ENCODE assay signal across 1 cellular context in genomic region chr19:1263198-1263597, GRCh38.
A peak's percentile ranks its signal among the peaks of the same experiment; 100 is the strongest.
TF ChIP-seq lines count a peak whose summit lies in the region.

No MANE protein-coding gene starts in this region.

TF ChIP-seq in GM12878, 131 proteins besides CTCF, POLR2A, EP300 and RAD21 (continues in another document):
- no peak for TF ChIP-seq KDM1A (IDR thresholded peaks at IDR 0.05; ENCODE audit: borderline replicate concordance)
- TF ChIP-seq SREBF1 (IDR thresholded peaks at IDR 0.05; ENCODE audit: low read length), result no peak
- no peak for TF ChIP-seq YY1 (IDR thresholded peaks at IDR 0.05; ENCODE audit: low read depth, low read length)
- no peak for TF ChIP-seq NFYA (IDR thresholded peaks at IDR 0.05; ENCODE audit: borderline replicate concordance, low read depth, low read length)
- TF ChIP-seq MEF2B (IDR thresholded peaks at IDR 0.05; ENCODE audit: partially characterized antibody, poor library complexity, severe bottlenecking), result no peak
- TF ChIP-seq CBFB (IDR thresholded peaks at IDR 0.05; ENCODE audit: low read depth), result no peak
- TF ChIP-seq ATF7 (IDR thresholded peaks at IDR 0.05; ENCODE audit: low read depth), result peak; percentile 33; the same call in 1 of the 2 replicates
- no peak for TF ChIP-seq CEBPZ (IDR thresholded peaks at IDR 0.05; ENCODE audit: low read depth, low read length)
- no peak for TF ChIP-seq EZH2 (IDR thresholded peaks at IDR 0.05; ENCODE audit: borderline replicate concordance, control insufficient read depth, low read depth, low read length)
- no peak for TF ChIP-seq ETV6 (conservative IDR thresholded peaks at IDR 0.05 in 1 of 2, IDR thresholded peaks at IDR 0.05 in 1 of 2; ENCODE audit: borderline replicate concordance in 1 of 2, low read depth in 1 of 2)
- no peak for TF ChIP-seq HDGF (IDR thresholded peaks at IDR 0.05)
- no peak for TF ChIP-seq ZBTB40 (IDR thresholded peaks at IDR 0.05; ENCODE audit: borderline replicate concordance)
- no peak for TF ChIP-seq CBX5 (IDR thresholded peaks at IDR 0.05; ENCODE audit: low read depth)
- TF ChIP-seq RUNX3 (IDR thresholded peaks at IDR 0.05; ENCODE audit: low read length), result no peak
- no peak for TF ChIP-seq SUZ12 (IDR thresholded peaks at IDR 0.05; ENCODE audit: unreplicated experiment)
- peak; percentile 12 to 59; a peak in 2 of 4 replicates for TF ChIP-seq BHLHE40 (IDR thresholded peaks at IDR 0.05; ENCODE audit: borderline replicate concordance in 1 of 2, low read depth in 2 of 2, low read length in 1 of 2)
- TF ChIP-seq SKIL (IDR thresholded peaks at IDR 0.05; ENCODE audit: low read depth, poor library complexity, severe bottlenecking), result peak; percentile 16
- TF ChIP-seq RB1 (IDR thresholded peaks at IDR 0.05; ENCODE audit: borderline replicate concordance), result no peak
- TF ChIP-seq PAX5 (IDR thresholded peaks at IDR 0.05; ENCODE audit: borderline replicate concordance, low read depth, low read length), result peak; percentile 99
- no peak for TF ChIP-seq ZSCAN29 (IDR thresholded peaks at IDR 0.05)
- no peak for TF ChIP-seq E2F8 (IDR thresholded peaks at IDR 0.05; ENCODE audit: low read depth, partially characterized antibody)
- no peak for TF ChIP-seq POLR2AphosphoS5 (IDR thresholded peaks at IDR 0.05; ENCODE audit: low read length)
- no peak; the same call in 1 of the 2 replicates for TF ChIP-seq IKZF1 (conservative IDR thresholded peaks at IDR 0.05)
- no peak for TF ChIP-seq ZBED1 (IDR thresholded peaks at IDR 0.05; ENCODE audit: borderline replicate concordance)
- no peak for TF ChIP-seq STAT1 (conservative IDR thresholded peaks at IDR 0.05)
- 0 out of 2 replicates have a peak, but pooled peaks have one; percentile 31 for TF ChIP-seq MEF2A (IDR thresholded peaks at IDR 0.05; ENCODE audit: insufficient read depth, low read depth, low read length)
- TF ChIP-seq CREM (IDR thresholded peaks at IDR 0.05; ENCODE audit: low read depth), result peak; percentile 45; the same call in 1 of the 2 replicates
- no peak for TF ChIP-seq HSF1 (IDR thresholded peaks at IDR 0.05; ENCODE audit: low read depth, low read length)
- TF ChIP-seq BACH1 (IDR thresholded peaks at IDR 0.05; ENCODE audit: borderline replicate concordance), result no peak
- no peak for TF ChIP-seq BCL3 (IDR thresholded peaks at IDR 0.05; ENCODE audit: borderline replicate concordance, insufficient read depth, low read depth, low read length, poor library complexity, severe bottlenecking)
- no peak for TF ChIP-seq EED (IDR thresholded peaks at IDR 0.05; ENCODE audit: low read depth)
- no peak for TF ChIP-seq HDAC6 (IDR thresholded peaks at IDR 0.05; ENCODE audit: unreplicated experiment)
- no peak for TF ChIP-seq NRF1 (conservative IDR thresholded peaks at IDR 0.05; ENCODE audit: low read depth, low read length)
- TF ChIP-seq CEBPB (IDR thresholded peaks at IDR 0.05; ENCODE audit: borderline replicate concordance in 1 of 2, low read depth in 2 of 2, low read length in 2 of 2), result no peak
- no peak for TF ChIP-seq ESRRA (IDR thresholded peaks at IDR 0.05; ENCODE audit: low read length)
- TF ChIP-seq NFXL1 (IDR thresholded peaks at IDR 0.05; ENCODE audit: borderline replicate concordance), result no peak
- TF ChIP-seq CREB1 (IDR thresholded peaks at IDR 0.05; ENCODE audit: low read depth), result no peak
- no peak for TF ChIP-seq RELA (IDR thresholded peaks at IDR 0.05; ENCODE audit: borderline replicate concordance, partially characterized antibody)
- TF ChIP-seq SMARCA5 (IDR thresholded peaks at IDR 0.05), result no peak
- no peak for TF ChIP-seq KLF5 (IDR thresholded peaks at IDR 0.05; ENCODE audit: partially characterized antibody)
- no peak for TF ChIP-seq PAX8 (IDR thresholded peaks at IDR 0.05)
- TF ChIP-seq SREBF2 (IDR thresholded peaks at IDR 0.05; ENCODE audit: low read length), result no peak
- no peak for TF ChIP-seq IRF5 (IDR thresholded peaks at IDR 0.05; ENCODE audit: borderline replicate concordance)
- no peak for TF ChIP-seq DPF2 (IDR thresholded peaks at IDR 0.05)
- no peak for TF ChIP-seq ATF3 (IDR thresholded peaks at IDR 0.05; ENCODE audit: borderline replicate concordance, extremely low read depth, low read depth, low read length)
- TF ChIP-seq RFX5 (IDR thresholded peaks at IDR 0.05; ENCODE audit: low read depth, low read length), result no peak
- peak; percentile 36 for TF ChIP-seq SP1 (IDR thresholded peaks at IDR 0.05; ENCODE audit: low read depth, low read length)
- peak in 1 of 2 experiments; percentile 92; a peak in 2 of 3 replicates for TF ChIP-seq EGR1 (IDR thresholded peaks at IDR 0.05; ENCODE audit: borderline replicate concordance in 1 of 2, low read depth in 2 of 2, low read length in 2 of 2)
- TF ChIP-seq ASH2L (IDR thresholded peaks at IDR 0.05; ENCODE audit: borderline replicate concordance, low read depth), result no peak
- no peak for TF ChIP-seq ZNF384 (IDR thresholded peaks at IDR 0.05; ENCODE audit: borderline replicate concordance, low read depth, low read length)
- no peak for TF ChIP-seq MYB (IDR thresholded peaks at IDR 0.05; ENCODE audit: borderline replicate concordance, low read depth, low read length)
